ENCODE assay signal across 8 cellular contexts in genomic region chr12:59596232-59597143, GRCh38. TPM values are rescaled to one million over a fixed set of nuclear protein-coding genes. Genes with fewer than 3 reads are reported as not detected.
DNase-seq lines count a peak whose midpoint lies in the region; ATAC-seq and TF ChIP-seq lines count a peak whose summit lies in the region.

No MANE protein-coding gene starts in this region.

- no peak for TF ChIP-seq RAD21 in SK-N-SH (IDR thresholded peaks at IDR 0.05; ENCODE audit: low read length)

- peak overlapping the region; percentile 93 for H2AFZ ChIP-seq in MM.1S (ENCODE audit: low read length)
- peak overlapping the region; percentile 82; the same call in 1 of the 2 replicates for H2AFZ ChIP-seq in SK-N-SH (ENCODE audit: low read depth)

- no peaks in the 10 kb centered on the region for H3K4me1 ChIP-seq in HAP-1
- 0 out of 2 replicates have a peak, but pooled peaks cover 3% of the 10 kb centered on the region for H3K4me1 ChIP-seq in MM.1S (ENCODE audit: low read length)
- H3K4me1 ChIP-seq in SK-N-SH (ENCODE audit: control insufficient read depth in 1 of 2, insufficient read depth in 2 of 2, low read depth in 1 of 2, low read length in 1 of 2), result peaks cover 5% of the 10 kb centered on the region in 2 experiments; a peak in 3 of 4 replicates
- peaks cover 0 to 48% (median 30%) of the 10 kb centered on the region in 9 donors for H3K4me1 ChIP-seq in heart right ventricle
- H3K4me1 ChIP-seq in upper lobe of left lung, result peaks cover 7 to 29% (median 11%) of the 10 kb centered on the region in 4 donors

- H3K4me3 ChIP-seq in HAP-1 (peak overlapping the region; percentile 23), MM.1S (ENCODE audit: low read length) (peak overlapping the region; percentile 74), SK-N-SH (ENCODE audit: low read depth in 2 of 2, low read length in 1 of 2) (peak overlapping the region; percentile 40 to 64), heart right ventricle (peak overlapping the region; percentile 62 to 86 (median 69)), upper lobe of left lung (peak overlapping the region; percentile 42 to 76 (median 68))

- H3K79me2 ChIP-seq in MM.1S (ENCODE audit: low read length) (no peaks in the 10 kb centered on the region), SK-N-SH (ENCODE audit: insufficient read depth) (no peaks in the 10 kb centered on the region)

- DNase-seq in GM03348 (ENCODE audit: low spot score), result peak; percentile 63
- DNase-seq in HAP-1 (ENCODE audit: low spot score in 2 of 2), result peak in 1 of 2 experiments; percentile 29
- peak; percentile 33 for DNase-seq in MM.1S
- DNase-seq in SK-N-SH, result peak; percentile 25
- peak; percentile 73 for DNase-seq in activated naive CD8-positive, alpha-beta T cell treated with anti-CD3 and anti-CD28 coated beads, Interleukin-2, amount 50 U/mL, for 16 hours (ENCODE audit: low read depth, low spot score)
- peak; percentile 80 to 83 for DNase-seq in heart right ventricle
- peak; percentile 96 for DNase-seq in posterior vena cava (ENCODE audit: low spot score)
- DNase-seq in upper lobe of left lung, result peak; percentile 88 to 91

- H3K9me3 ChIP-seq in HAP-1, result no peaks in the 10 kb centered on the region
- H3K9me3 ChIP-seq in MM.1S (replicated peaks; ENCODE audit: insufficient read depth, low read length), result no peaks in the 10 kb centered on the region
- peaks cover 3% of the 10 kb centered on the region; the same call in 1 of the 2 replicates for H3K9me3 ChIP-seq in SK-N-SH
- no peaks in the 10 kb centered on the region for H3K9me3 ChIP-seq in heart right ventricle
- no peaks in the 10 kb centered on the region for H3K9me3 ChIP-seq in upper lobe of left lung

- in situ Hi-C loops in HAP-1 (cut with MboI; ENCODE audit: low sequenced_read_pairs), result no loop called here

- TF ChIP-seq EP300 in SK-N-SH (IDR thresholded peaks at IDR 0.05; ENCODE audit: borderline replicate concordance in 1 of 2, low read depth in 1 of 2, low read length in 1 of 2), result no peak
- peak in 2 of 4 donors; percentile 9 to 41 for TF ChIP-seq EP300 in upper lobe of left lung (IDR thresholded peaks at IDR 0.05)

- peak overlapping the region; percentile 79 for H3K4me2 ChIP-seq in MM.1S (ENCODE audit: low read depth, low read length)
- H3K4me2 ChIP-seq in SK-N-SH, result peak overlapping the region; percentile 74

- intact Hi-C loops in heart right ventricle (cut with DNase I), result loop anchor here in 6 of 10 donors (5.0 to 10.0 kb wide), 6 partner anchors 66 to 208 kb away; no protein-coding TSS in a partner anchor
- intact Hi-C loops in posterior vena cava (cut with DNase I), result no loop called here

- POLR2A ChIA-PET in SK-N-SH (lab: Yijun Ruan, JAX), result no interaction called here

- TF ChIP-seq CTCF in MM.1S (IDR thresholded peaks at IDR 0.05; ENCODE audit: low read length) (no peak), SK-N-SH (IDR thresholded peaks at IDR 0.05) (no peak), heart right ventricle (IDR thresholded peaks at IDR 0.05) (peak in 3 of 9 donors; percentile 19 to 26 (median 20)), upper lobe of left lung (IDR thresholded peaks at IDR 0.05) (peak in 2 of 6 experiments; percentile 6 to 7)

- H4K20me1 ChIP-seq in MM.1S (ENCODE audit: insufficient read depth, low read length) (no peaks in the 10 kb centered on the region), SK-N-SH (ENCODE audit: insufficient read depth) (no peaks in the 10 kb centered on the region)

- H3K9ac ChIP-seq in MM.1S (ENCODE audit: low read length), result peak overlapping the region; percentile 60
- no peak overlapping the region for H3K9ac ChIP-seq in SK-N-SH

- H3K9me2 ChIP-seq in MM.1S (replicated peaks; ENCODE audit: insufficient read depth, low read length), result no peaks in the 10 kb centered on the region
- 0 out of 2 replicates have a peak, but pooled peaks cover 3% of the 10 kb centered on the region for H3K9me2 ChIP-seq in SK-N-SH

- CTCF ChIA-PET in SK-N-SH (lab: Yijun Ruan, JAX), result no interaction called here

- H3K27me3 ChIP-seq in HAP-1 (ENCODE audit: low read depth), result peaks cover 25% of the 10 kb centered on the region
- H3K27me3 ChIP-seq in MM.1S (replicated peaks; ENCODE audit: insufficient read depth, low read length), result no peaks in the 10 kb centered on the region
- H3K27me3 ChIP-seq in SK-N-SH (ENCODE audit: insufficient read depth), result peaks cover 21% of the 10 kb centered on the region; the same call in 1 of the 2 replicates
- H3K27me3 ChIP-seq in heart right ventricle, result no peaks in the 10 kb centered on the region
- H3K27me3 ChIP-seq in upper lobe of left lung, result no peaks in the 10 kb centered on the region

- ATAC-seq in heart right ventricle (peak; percentile 68 to 92 (median 82)), upper lobe of left lung (ENCODE audit: low FRiP score in 2 of 2) (peak; percentile 77 to 83)

- H3K36me3 ChIP-seq in HAP-1 (replicated peaks), result no peaks in the 10 kb centered on the region
- no peaks in the 10 kb centered on the region for H3K36me3 ChIP-seq in MM.1S (replicated peaks; ENCODE audit: insufficient read depth, low read length)
- H3K36me3 ChIP-seq in SK-N-SH (replicated peaks in 1 of 2; ENCODE audit: control insufficient read depth in 1 of 2, insufficient read depth in 2 of 2, low read length in 1 of 2), result no peaks in the 10 kb centered on the region
- H3K36me3 ChIP-seq in heart right ventricle, result no peaks in the 10 kb centered on the region
- H3K36me3 ChIP-seq in upper lobe of left lung, result no peaks in the 10 kb centered on the region

- 10% methylated on average over 24 of the region's 66 CpGs for WGBS in SK-N-SH (ENCODE audit: low lambda C conversion rate)
- 1% methylated on average over 65 to 66 of the region's 66 CpGs for WGBS in heart right ventricle, 2 donors
- WGBS in upper lobe of left lung, 2 donors, result 1% methylated on average over 46 to 64 of the region's 66 CpGs

- peaks cover 23% of the 10 kb centered on the region; the same call in 1 of the 2 replicates for H3F3A ChIP-seq in MM.1S (ENCODE audit: insufficient read depth, low read length)
- H3F3A ChIP-seq in SK-N-SH (replicated peaks; ENCODE audit: insufficient read depth), result peaks cover 5% of the 10 kb centered on the region

- peak in 2 of 4 donors; percentile 21 to 27 for TF ChIP-seq POLR2A in upper lobe of left lung (IDR thresholded peaks at IDR 0.05)

- H3K27ac ChIP-seq in MM.1S (ENCODE audit: low read length), result peak overlapping the region; percentile 33; the same call in 1 of the 2 replicates
- no peak overlapping the region for H3K27ac ChIP-seq in SK-N-SH (ENCODE audit: low read depth in 2 of 2, low read length in 1 of 2)
- H3K27ac ChIP-seq in heart right ventricle, result peak overlapping the region; percentile 94 to 99 (median 96)
- H3K27ac ChIP-seq in upper lobe of left lung, result peak overlapping the region; percentile 90 to 95 (median 92)

TF ChIP-seq in SK-N-SH, 30 proteins besides CTCF, POLR2A, EP300 and RAD21:
- TF ChIP-seq SIN3A (IDR thresholded peaks at IDR 0.05; ENCODE audit: borderline replicate concordance, low read depth, low read length) (no peak), CHD2 (IDR thresholded peaks at IDR 0.05; ENCODE audit: low read length, partially characterized antibody) (no peak), FOXM1 (IDR thresholded peaks at IDR 0.05; ENCODE audit: low read depth) (no peak), POLR2AphosphoS5 (IDR thresholded peaks at IDR 0.05; ENCODE audit: low read depth, low read length) (no peak), FOSL2 (IDR thresholded peaks at IDR 0.05; ENCODE audit: borderline replicate concordance, low read depth) (no peak), RXRA (IDR thresholded peaks at IDR 0.05; ENCODE audit: borderline replicate concordance, low read depth) (no peak), SMC3 (IDR thresholded peaks at IDR 0.05; ENCODE audit: low read depth, low read length) (no peak), NFIC (IDR thresholded peaks at IDR 0.05; ENCODE audit: borderline replicate concordance) (no peak), TCF12 (IDR thresholded peaks at IDR 0.05) (no peak), MAX (IDR thresholded peaks at IDR 0.05; ENCODE audit: low read depth) (no peak; the same call in 1 of the 2 replicates), ELF1 (IDR thresholded peaks at IDR 0.05) (no peak)

RNA-seq across cellular contexts. Expression of gene SLC16A7, which starts 0.7 kb away (rescaled TPM):
- not detected in 2 replicates for polyA plus RNA-seq in SK-N-SH (2012; rRNA removed)
- polyA plus RNA-seq in SK-N-SH (2012; cell fraction: cytosol; rRNA removed), result not detected in 2 replicates
- polyA plus RNA-seq in SK-N-SH (2012; cell fraction: nucleus; rRNA removed), result not detected in 2 replicates
- 100 to 1,000 TPM in 9 of 10 donors, 10 to 100 TPM in 1; 96.3 to 246 (median 184) TPM for total RNA-seq in heart right ventricle
- 10 to 100 TPM in 1 of 2 donors, 1 to 10 TPM in 1; 6.0 to 23.2 TPM for polyA plus RNA-seq in heart right ventricle
- total RNA-seq in posterior vena cava, result 10 to 100 TPM; 29.3 to 43.2 TPM
- total RNA-seq in upper lobe of left lung, result 10 to 100 TPM in 5 of 6 donors, 1 to 10 TPM in 1; 5.3 to 35.6 (median 22.5) TPM

Comparison
In these comparisons a context has a peak if more than half of its experiments do, and no peak if none do; other contexts are left out.
1. H3K4me3 ChIP-seq: peak in every context shown above with its lines; median percentile 74 in MM.1S; 69 in heart right ventricle; 68 in upper lobe of left lung; 52 in SK-N-SH; 23 in HAP-1.
2. H3K27ac ChIP-seq: peak in MM.1S (single experiment), heart right ventricle (10 of 10) and upper lobe of left lung (4 of 4); none in SK-N-SH (0 of 2).
3. intact Hi-C loops: an anchor here in heart right ventricle (5.0 to 10.0 kb wide); none called in posterior vena cava.